2 cellular contexts compared by ENCODE assay signal in genomic region chr1:151347523-151348246, GRCh38.
TF ChIP-seq lines count a peak whose summit lies in the region.

No MANE protein-coding gene starts in this region.

TF ChIP-seq in IMR-90, 13 proteins besides CTCF, POLR2A, EP300 and RAD21:
- TF ChIP-seq MXI1 (IDR thresholded peaks at IDR 0.05; ENCODE audit: borderline replicate concordance, low read depth, low read length): no peak
- no peak for TF ChIP-seq BHLHE40 (IDR thresholded peaks at IDR 0.05; ENCODE audit: low read depth, low read length)
- TF ChIP-seq MAFK (IDR thresholded peaks at IDR 0.05; ENCODE audit: low read depth, low read length): no peak
- no peak for TF ChIP-seq CHD1 (IDR thresholded peaks at IDR 0.05; ENCODE audit: low read depth, low read length)

TF ChIP-seq in neural cell, 6 proteins besides CTCF, POLR2A, EP300 and RAD21:
- TF ChIP-seq TAF1 (IDR thresholded peaks at IDR 0.05; ENCODE audit: low read depth) (no peak), SMC3 (conservative IDR thresholded peaks at IDR 0.05; ENCODE audit: poor library complexity) (no peak), POLR2AphosphoS5 (IDR thresholded peaks at IDR 0.05) (no peak), REST (IDR thresholded peaks at IDR 0.05; ENCODE audit: borderline replicate concordance) (no peak), MXI1 (conservative IDR thresholded peaks at IDR 0.05; ENCODE audit: poor library complexity, severe bottlenecking) (no peak), EZH2 (IDR thresholded peaks at IDR 0.05; ENCODE audit: borderline replicate concordance, insufficient read depth, low read length, poor library complexity, severe bottlenecking) (no peak)
